ENCODE assay signal across 6 cellular contexts in the genomic region with DNA sequence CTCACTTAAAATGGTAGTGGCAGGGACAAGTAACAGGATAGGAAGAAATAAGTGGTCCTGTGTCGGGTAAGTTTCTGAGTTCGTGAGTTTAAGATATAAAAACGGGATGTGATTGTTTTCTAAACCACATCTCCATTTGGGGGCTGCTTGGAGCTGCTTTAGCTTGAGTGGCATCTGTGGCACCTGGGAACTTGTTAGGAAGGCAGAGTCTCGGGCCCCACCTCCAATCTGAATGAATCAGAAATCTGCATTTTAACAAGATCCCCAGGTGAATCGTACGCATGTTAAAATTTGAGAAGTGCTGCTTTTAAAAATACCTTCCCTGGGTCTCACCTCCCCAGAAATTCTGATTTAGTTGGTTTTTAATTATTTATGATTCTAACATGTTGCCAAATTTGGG.
"Had no signal": no experiment of that assay in that cellular context is flagged by ENCODE, and none has a peak within 500 bp of the region (broad histone marks: within the 10 kb centered on the region; RNA-seq: fewer than 3 reads in every experiment).

No MANE protein-coding gene starts in this region.

- H3K27ac Mint-ChIP-seq: IgD-negative memory B cell had no signal

- H3K4me3 ChIP-seq: GM23248 had no signal

- DNase-seq: GM23248, H7, HCEC 1CT, KBM-7 had no signal

- H3K36me3 Mint-ChIP-seq: IgD-negative memory B cell had no signal

- H3K27ac ChIP-seq: GM23248 had no signal

- ATAC-seq: HepG2 had no signal

- FAIRE-seq: HepG2 had no signal

- H3K27me3 Mint-ChIP-seq: IgD-negative memory B cell had no signal

- H2AFZ ChIP-seq: GM23248 had no signal
